In the genomic region with DNA sequence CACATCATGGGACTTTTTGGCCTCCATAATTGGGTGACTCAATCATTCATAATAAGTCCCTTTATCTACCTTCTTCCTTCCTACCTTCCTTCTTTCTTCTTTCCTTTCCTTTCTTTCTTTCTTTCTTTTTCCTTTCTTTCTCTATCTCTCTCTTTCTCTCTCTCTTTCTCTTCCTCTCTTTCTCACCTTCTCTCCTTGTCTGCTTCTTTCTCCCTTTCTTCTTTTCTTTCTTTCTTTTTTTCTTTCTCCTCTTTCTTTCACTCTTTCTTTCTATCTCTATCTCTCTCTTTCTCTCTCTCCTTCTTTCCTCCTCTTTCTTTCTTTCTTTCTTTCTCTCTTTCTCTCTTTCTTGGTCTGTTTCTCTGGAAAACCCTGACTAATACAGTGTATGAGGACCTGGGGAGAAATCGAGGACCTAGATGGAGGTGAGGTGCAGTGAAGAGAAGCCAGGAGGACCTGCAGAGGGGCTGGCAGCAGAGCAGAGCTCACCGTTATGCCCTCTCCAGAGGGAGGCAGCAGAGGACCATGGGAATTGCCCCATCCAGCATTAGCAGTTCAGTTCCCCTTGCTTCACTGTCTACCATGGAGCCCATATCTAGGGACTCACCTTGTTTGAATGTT, we compare ENCODE assay signal across 8 cellular contexts. TPM values are rescaled to one million over a fixed set of nuclear protein-coding genes. Genes with fewer than 3 reads are reported as not detected.
A peak's percentile ranks its signal among the peaks of the same experiment; 100 is the strongest.
DNase-seq lines count a peak whose midpoint lies in the region; ATAC-seq and TF ChIP-seq lines count a peak whose summit lies in the region.

No MANE protein-coding gene starts in this region.

- peaks cover 0 to 4% (median 1%) of the 10 kb centered on the region in 4 donors for H3K4me1 Mint-ChIP-seq in CD4-positive, alpha-beta memory T cell

- H3K4me1 ChIP-seq in stomach: peaks cover 0 to 7% (median 0%) of the 10 kb centered on the region in 4 donors
- no peaks in the 10 kb centered on the region for H3K4me1 ChIP-seq in CD4-positive, alpha-beta memory T cell (ENCODE audit: insufficient read depth, low read length)

- H3K9me3 ChIP-seq in stomach: peaks cover 0 to 2% (median 0%) of the 10 kb centered on the region in 4 donors
- no peaks in the 10 kb centered on the region for H3K9me3 ChIP-seq in CD4-positive, alpha-beta memory T cell (ENCODE audit: control insufficient read depth in 1 of 2, low read length in 2 of 2)

- no peak overlapping the region for H3K4me3 ChIP-seq in AG09309 (ENCODE audit: control insufficient read depth, low read depth, low read length)
- H3K4me3 ChIP-seq in stomach: no peak overlapping the region
- H3K4me3 ChIP-seq in CD4-positive, alpha-beta memory T cell (ENCODE audit: low read length in 2 of 2): no peak overlapping the region

- intact Hi-C loops in stomach (cut with DNase I; ENCODE audit: low total_unique reads): no loop called here
- intact Hi-C loops in CD4-positive, alpha-beta memory T cell (cut with micrococcal nuclease): loop anchor here (5.0 kb wide), 2 partner anchors 166 to 271 kb away; no protein-coding TSS in a partner anchor

- no peaks in the 10 kb centered on the region for H3K36me3 ChIP-seq in stomach
- no peaks in the 10 kb centered on the region for H3K36me3 ChIP-seq in CD4-positive, alpha-beta memory T cell (ENCODE audit: insufficient read depth, low read length)

- TF ChIP-seq EP300 in stomach (IDR thresholded peaks at IDR 0.05): no peak

- no peak for ATAC-seq in GM18868 (IDR thresholded peaks at IDR 0.05; ENCODE audit: unreplicated experiment)

- no peak for TF ChIP-seq POLR2A in stomach (IDR thresholded peaks at IDR 0.05)

- TF ChIP-seq CTCF in AG09309 (IDR thresholded peaks at IDR 0.05; ENCODE audit: control insufficient read depth, insufficient read depth, low read depth, low read length, missing control alignments) (peak; percentile 58), GM13977 (IDR thresholded peaks at IDR 0.05; ENCODE audit: extremely low read depth, insufficient read depth, missing control alignments) (peak; percentile 53), stomach (IDR thresholded peaks at IDR 0.05) (peak in 3 of 7 experiments; percentile 37 to 67 (median 47))

- in situ Hi-C loops in GM13977 (cut with MboI; ENCODE audit: low pct_unique_long_range_greater_than_20kb, low sequenced_read_pairs, unreplicated experiment): loop anchor here (25.0 kb wide), 1 partner anchor 261 kb away; no protein-coding TSS in a partner anchor

- H3K27ac Mint-ChIP-seq in CD4-positive, alpha-beta memory T cell: no peak overlapping the region

- H3K4me3 Mint-ChIP-seq in CD4-positive, alpha-beta memory T cell: no peak overlapping the region

- POLR2A ChIA-PET in CD4-positive, alpha-beta memory T cell (lab: Charles Lee; ENCODE audit: partially characterized antibody): no interaction called here

- DNase-seq in AG09309 (ENCODE audit: low read depth): no peak
- no peak for DNase-seq in GM13977 (ENCODE audit: low spot score)
- peak; percentile 70 for DNase-seq in NCI-H82 treated with DMSO at 0.1 percent for 48 hours (lab: John Stamatoyannopoulos, UW; ENCODE audit: unreplicated experiment)
- DNase-seq in activated effector memory CD4-positive, alpha-beta T cell treated with anti-CD3 and anti-CD28 coated beads, Interleukin-2, amount 50 U/mL, for 16 hours: peak; percentile 75
- peak; percentile 61 for DNase-seq in iPS-NIHi11 (ENCODE audit: low spot score)
- DNase-seq in stomach: peak; percentile 52
- no peak for DNase-seq in CD4-positive, alpha-beta memory T cell

- H3K36me3 Mint-ChIP-seq in CD4-positive, alpha-beta memory T cell: no peaks in the 10 kb centered on the region

- CTCF ChIA-PET in CD4-positive, alpha-beta memory T cell (lab: Charles Lee; ENCODE audit: partially characterized antibody): interaction anchor here (0.7 to 6.9 kb wide), 5 partner anchors 10 to 165 kb away, joined by 3 to 49 read pairs (median 8); no protein-coding TSS in a partner anchor

- peaks cover 15 to 33% of the 10 kb centered on the region in 2 donors for H3K27me3 Mint-ChIP-seq in CD4-positive, alpha-beta memory T cell

- 24 to 45% (median 32%) methylated on average over 2 of the region's 2 CpGs for WGBS in stomach, 5 donors

- H3K27me3 ChIP-seq in stomach: peaks cover 0 to 94% (median 12%) of the 10 kb centered on the region in 3 donors
- H3K27me3 ChIP-seq in CD4-positive, alpha-beta memory T cell (ENCODE audit: insufficient read depth, low read length): peaks cover 4% of the 10 kb centered on the region

- peaks cover 0 to 2% (median 0%) of the 10 kb centered on the region in 8 donors for H3K9me3 Mint-ChIP-seq in CD4-positive, alpha-beta memory T cell

- no peak overlapping the region for H3K27ac ChIP-seq in stomach
- no peak overlapping the region for H3K27ac ChIP-seq in CD4-positive, alpha-beta memory T cell (ENCODE audit: low read depth, low read length)

RNA-seq across cellular contexts. Expression of a gene that starts 52.7 kb away (rescaled TPM):
- total RNA-seq in stomach: 10 to 100 TPM in 1 of 5 donors, 1 to 10 TPM in 4; 3.5 to 14.5 (median 5.3) TPM
- polyA plus RNA-seq in stomach: 1 to 10 TPM; 3.9 to 4.9 (median 4.1) TPM
- 10 to 100 TPM; 18.7 to 21.3 TPM for total RNA-seq in CD4-positive, alpha-beta memory T cell
- 10 to 100 TPM in 1 of 2 donors, 1 to 10 TPM in 1; 6.7 to 13.2 TPM for polyA plus RNA-seq in CD4-positive, alpha-beta memory T cell

Comparison
In these comparisons a context has a peak if more than half of its experiments do, and no peak if none do; other contexts are left out.
1. DNase-seq: peak in NCI-H82 treated with DMSO at 0.1 percent for 48 hours (single experiment), activated effector memory CD4-positive, alpha-beta T cell treated with anti-CD3 and anti-CD28 coated beads, Interleukin-2, amount 50 U/mL, for 16 hours (single experiment), iPS-NIHi11 (single experiment) and stomach (single experiment); none in AG09309 (single experiment), GM13977 (single experiment) and CD4-positive, alpha-beta memory T cell (0 of 5).